In the genomic region with DNA sequence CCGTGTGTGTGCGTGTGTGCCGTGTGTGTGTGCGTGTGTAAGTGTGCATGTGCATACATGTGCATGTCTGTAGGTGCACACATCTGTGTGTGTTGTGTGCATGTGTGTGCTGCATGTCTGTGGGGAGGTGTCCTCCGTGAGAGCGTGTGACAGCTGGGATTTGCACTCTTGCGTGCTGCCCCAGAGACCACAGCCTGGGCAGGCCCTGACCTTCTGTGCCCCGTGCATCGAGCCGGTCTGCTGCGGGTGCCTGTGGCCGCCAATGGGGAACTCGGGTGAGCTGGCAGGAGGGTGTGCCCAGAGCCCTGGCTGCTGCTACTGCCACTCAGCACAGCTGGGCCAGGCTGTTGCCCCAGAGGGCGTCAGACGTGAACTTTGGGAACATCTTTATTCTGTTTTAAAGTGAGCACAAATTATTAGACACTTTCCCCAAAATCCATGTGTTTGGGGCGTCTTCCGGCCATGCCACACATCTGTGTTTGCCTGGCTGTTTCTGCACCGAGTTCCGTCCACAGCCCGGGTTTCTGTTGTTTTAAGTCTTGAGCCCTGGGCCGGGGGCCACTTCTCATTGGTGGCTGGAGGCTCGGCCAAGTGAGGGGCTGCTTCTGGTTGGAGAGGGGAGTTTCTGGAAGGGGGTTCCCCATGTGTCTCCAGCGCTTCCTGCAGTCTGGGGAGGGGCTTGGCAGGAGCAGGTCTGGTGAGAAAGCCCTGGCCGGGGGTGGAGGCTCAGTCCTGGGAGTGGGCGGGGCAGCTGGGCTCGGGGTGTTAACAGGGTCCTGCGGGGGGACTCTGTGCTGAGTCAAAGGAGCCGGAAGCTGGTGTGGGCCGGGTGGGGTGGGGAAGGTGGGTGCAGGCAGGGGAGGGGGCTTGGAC, we compare ENCODE assay signal across 1 cellular context.
TF ChIP-seq lines count a peak whose summit lies in the region.

No MANE protein-coding gene starts in this region.

TF ChIP-seq in IMR-90, 13 proteins besides CTCF, POLR2A, EP300 and RAD21:
- TF ChIP-seq, protein P1, sequence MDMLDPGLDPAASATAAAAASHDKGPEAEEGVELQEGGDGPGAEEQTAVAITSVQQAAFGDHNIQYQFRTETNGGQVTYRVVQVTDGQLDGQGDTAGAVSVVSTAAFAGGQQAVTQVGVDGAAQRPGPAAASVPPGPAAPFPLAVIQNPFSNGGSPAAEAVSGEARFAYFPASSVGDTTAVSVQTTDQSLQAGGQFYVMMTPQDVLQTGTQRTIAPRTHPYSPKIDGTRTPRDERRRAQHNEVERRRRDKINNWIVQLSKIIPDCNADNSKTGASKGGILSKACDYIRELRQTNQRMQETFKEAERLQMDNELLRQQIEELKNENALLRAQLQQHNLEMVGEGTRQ (IDR thresholded peaks at IDR 0.05; ENCODE audit: low read depth, low read length), result no peak
- TF ChIP-seq RFX5 (IDR thresholded peaks at IDR 0.05; ENCODE audit: low read depth, low read length) (no peak), BHLHE40 (IDR thresholded peaks at IDR 0.05; ENCODE audit: low read depth, low read length) (no peak), MAZ (IDR thresholded peaks at IDR 0.05; ENCODE audit: borderline replicate concordance, low read depth, low read length) (no peak)
- TF ChIP-seq, protein P2, sequence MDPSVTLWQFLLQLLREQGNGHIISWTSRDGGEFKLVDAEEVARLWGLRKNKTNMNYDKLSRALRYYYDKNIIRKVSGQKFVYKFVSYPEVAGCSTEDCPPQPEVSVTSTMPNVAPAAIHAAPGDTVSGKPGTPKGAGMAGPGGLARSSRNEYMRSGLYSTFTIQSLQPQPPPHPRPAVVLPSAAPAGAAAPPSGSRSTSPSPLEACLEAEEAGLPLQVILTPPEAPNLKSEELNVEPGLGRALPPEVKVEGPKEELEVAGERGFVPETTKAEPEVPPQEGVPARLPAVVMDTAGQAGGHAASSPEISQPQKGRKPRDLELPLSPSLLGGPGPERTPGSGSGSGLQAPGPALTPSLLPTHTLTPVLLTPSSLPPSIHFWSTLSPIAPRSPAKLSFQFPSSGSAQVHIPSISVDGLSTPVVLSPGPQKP (IDR thresholded peaks at IDR 0.05; ENCODE audit: borderline replicate concordance, low read depth, low read length), result no peak
